Comparison of ENCODE assay signal across 8 cellular contexts in the genomic region with DNA sequence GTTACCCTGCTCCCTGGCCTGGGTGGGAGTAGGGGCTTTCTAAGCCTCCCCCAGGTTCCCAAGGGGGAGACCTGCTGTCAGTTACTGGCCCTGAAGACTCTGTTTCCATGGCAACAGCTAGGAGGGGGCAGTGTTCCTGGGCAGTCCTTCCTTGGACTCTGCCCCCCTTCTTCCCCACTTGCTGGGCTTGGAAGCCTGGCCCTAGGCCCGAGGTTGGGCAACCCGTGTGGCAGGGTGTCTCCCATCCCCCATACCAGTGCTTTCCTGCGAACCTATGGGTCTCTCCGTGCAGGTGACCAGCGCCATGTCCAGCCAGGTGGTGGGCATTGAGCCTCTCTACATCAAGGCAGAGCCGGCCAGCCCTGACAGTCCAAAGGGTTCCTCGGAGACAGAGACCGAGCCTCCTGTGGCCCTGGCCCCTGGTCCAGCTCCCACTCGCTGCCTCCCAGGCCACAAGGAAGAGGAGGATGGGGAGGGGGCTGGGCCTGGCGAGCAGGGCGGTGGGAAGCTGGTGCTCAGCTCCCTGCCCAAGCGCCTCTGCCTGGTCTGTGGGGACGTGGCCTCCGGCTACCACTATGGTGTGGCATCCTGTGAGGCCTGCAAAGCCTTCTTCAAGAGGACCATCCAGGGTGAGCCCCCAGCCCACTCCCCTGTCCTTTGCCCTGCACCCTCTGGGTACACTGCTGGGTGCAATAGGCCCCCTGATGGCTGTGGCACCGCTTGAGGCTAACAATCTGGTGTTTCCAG. TPM values are rescaled to one million over a fixed set of nuclear protein-coding genes. Genes with fewer than 3 reads are reported as not detected.
DNase-seq lines count a peak whose midpoint lies in the region; ATAC-seq and TF ChIP-seq lines count a peak whose summit lies in the region.

No MANE protein-coding gene starts in this region.

- H3K27me3 ChIP-seq in GM06990 (replicated peaks; ENCODE audit: control insufficient read depth, insufficient read depth, low read length) = no peaks in the 10 kb centered on the region
- H3K27me3 ChIP-seq in RWPE2 (ENCODE audit: insufficient read depth, poor library complexity, severe bottlenecking) = no peaks in the 10 kb centered on the region
- no peaks in the 10 kb centered on the region for H3K27me3 ChIP-seq in prostate gland (replicated peaks; ENCODE audit: insufficient read depth)

- H3K27ac ChIP-seq in RWPE2 (ENCODE audit: poor library complexity, severe bottlenecking) (peak overlapping the region; percentile 86), prostate gland (peak overlapping the region; percentile 75 to 78)

- ATAC-seq in RWPE2 (ENCODE audit: low read depth) = no peak
- ATAC-seq in GM21423 (IDR thresholded peaks at IDR 0.05; ENCODE audit: unreplicated experiment) = no peak
- ATAC-seq in GM21825 (IDR thresholded peaks at IDR 0.05; ENCODE audit: unreplicated experiment) = no peak

- TF ChIP-seq POLR2A in prostate gland (IDR thresholded peaks at IDR 0.05) = no peak

- no peak for TF ChIP-seq CTCF in GM06990 (IDR thresholded peaks at IDR 0.05; ENCODE audit: insufficient read depth, low read length, poor library complexity, severe bottlenecking)
- TF ChIP-seq CTCF in RWPE2 (IDR thresholded peaks at IDR 0.05; ENCODE audit: poor library complexity, severe bottlenecking) = no peak
- TF ChIP-seq CTCF in fibroblast of villous mesenchyme (IDR thresholded peaks at IDR 0.05; ENCODE audit: insufficient read depth, low read depth, low read length) = no peak
- no peak for TF ChIP-seq CTCF in prostate gland (IDR thresholded peaks at IDR 0.05)

- H3K36me3 ChIP-seq in GM06990 (ENCODE audit: control insufficient read depth, insufficient read depth, low read length) (peaks cover 5% of the 10 kb centered on the region), RWPE2 (ENCODE audit: low read depth) (peaks cover 10% of the 10 kb centered on the region; the same call in 1 of the 2 replicates), prostate gland (no peaks in the 10 kb centered on the region)

- H3K9me3 ChIP-seq in RWPE2 (ENCODE audit: severe bottlenecking) = no peaks in the 10 kb centered on the region
- no peaks in the 10 kb centered on the region for H3K9me3 ChIP-seq in prostate gland

- no peak for DNase-seq in GM06990 (ENCODE audit: extremely low read depth, insufficient read length)
- peak; percentile 66 for DNase-seq in RWPE2 (ENCODE audit: low spot score)
- peak; percentile 14 for DNase-seq in fibroblast of villous mesenchyme (ENCODE audit: low read depth)
- DNase-seq in prostate gland (ENCODE audit: low spot score) = no peak
- DNase-seq in NCI-H146 (lab: John Stamatoyannopoulos, UW) = no peak
- no peak for DNase-seq in DMS114 treated with DMSO at 0.1 percent for 48 hours (lab: John Stamatoyannopoulos, UW; ENCODE audit: unreplicated experiment)

- H3K4me3 ChIP-seq in GM06990 (replicated peaks; ENCODE audit: low read depth, low read length) (peak overlapping the region; percentile 83), RWPE2 (ENCODE audit: severe bottlenecking) (peak overlapping the region; percentile 61), fibroblast of villous mesenchyme (ENCODE audit: low read depth, low read length) (peak overlapping the region; percentile 77), prostate gland (peak overlapping the region; percentile 53 to 69)

- WGBS in prostate gland = 73% methylated on average over 15 of the region's 15 CpGs

- intact Hi-C loops in prostate gland (cut with DNase I) = no loop called here

- peaks cover 8% of the 10 kb centered on the region for H3K4me1 ChIP-seq in RWPE2 (ENCODE audit: insufficient read depth, poor library complexity, severe bottlenecking)
- H3K4me1 ChIP-seq in prostate gland (replicated peaks) = peaks cover 2% of the 10 kb centered on the region

RNA-seq across cellular contexts. Expression of a gene that starts 1.7 kb away (rescaled TPM):
- total RNA-seq in fibroblast of villous mesenchyme = 19.3 and 23.3 TPM in 2 replicates
- 10 to 100 TPM; 38.7 to 54.7 TPM for total RNA-seq in prostate gland

RNA-seq across cellular contexts. Expression of a gene that starts 6.9 kb away (rescaled TPM):
- total RNA-seq in fibroblast of villous mesenchyme = 0.32 TPM in 1 of 2 replicates, not detected in the other
- 10 to 100 TPM in 1 of 2 donors, not detected in 1; 44.3 TPM for total RNA-seq in prostate gland

RNA-seq across cellular contexts. Expression of a gene that starts 10.3 kb away (rescaled TPM):
- total RNA-seq in fibroblast of villous mesenchyme (144 and 155 TPM in 2 replicates), prostate gland (100 to 1,000 TPM; 328 to 400 TPM)

RNA-seq across cellular contexts. Expression of a gene that starts 10.9 kb away (rescaled TPM):
- total RNA-seq in fibroblast of villous mesenchyme = 211 and 230 TPM in 2 replicates
- 100 to 1,000 TPM; 224 to 303 TPM for total RNA-seq in prostate gland

RNA-seq across cellular contexts. Expression of a gene that starts 15.9 kb away (rescaled TPM):
- total RNA-seq in fibroblast of villous mesenchyme = under 0.01 TPM in 1 of 2 replicates, not detected in the other
- not detected for total RNA-seq in prostate gland

Comparison
In these comparisons a context has a peak if more than half of its experiments do, and no peak if none do; other contexts are left out.
1. DNase-seq: peak in RWPE2 (single experiment) and fibroblast of villous mesenchyme (single experiment); none in GM06990 (single experiment), prostate gland (single experiment), NCI-H146 (single experiment) and DMS114 treated with DMSO at 0.1 percent for 48 hours (single experiment).
2. Peak in every context shown above with its lines, with median percentiles within 50 percentile points of each other: H3K4me3 ChIP-seq.